8 cellular contexts compared by ENCODE assay signal in the genomic region with DNA sequence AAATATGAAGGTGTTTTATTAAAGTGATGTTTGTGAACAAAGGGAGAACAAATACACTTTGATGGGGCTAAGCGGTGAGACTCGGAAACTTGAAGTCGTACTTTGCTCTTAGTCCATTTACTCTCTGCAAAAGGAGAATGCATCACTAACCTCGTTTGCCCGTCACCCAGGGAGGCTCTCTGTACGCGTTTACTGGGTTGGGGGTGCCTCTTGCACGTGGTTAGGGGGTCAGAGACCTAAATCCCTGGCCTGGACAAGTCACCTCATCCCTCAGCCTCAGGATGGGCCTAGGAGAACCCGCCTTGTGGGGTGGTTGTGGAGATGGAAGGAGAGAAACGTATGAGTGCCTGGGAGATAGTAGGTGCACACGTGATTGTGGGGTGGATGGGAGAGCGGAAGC. TPM values are rescaled to one million over a fixed set of nuclear protein-coding genes. Genes with fewer than 3 reads are reported as not detected.
DNase-seq lines count a peak whose midpoint lies in the region; ATAC-seq and TF ChIP-seq lines count a peak whose summit lies in the region.

No MANE protein-coding gene starts in this region.

- no peaks in the 10 kb centered on the region for H3K27me3 Mint-ChIP-seq in activated B cell treated with CpG ODN at 0.5 μM for 24 hours
- no peaks in the 10 kb centered on the region for H3K27me3 Mint-ChIP-seq in stimulated activated naive B cell treated with anti-CD40 and anti-IgM and Interleukin-4, amounts not matched to agents 10 μg/mL and 1 μg/mL and 100 μg/mL, for 72 hours

- H3K4me1 Mint-ChIP-seq in activated B cell treated with CpG ODN at 0.5 μM for 24 hours = peaks cover 19% of the 10 kb centered on the region
- peaks cover 18 to 53% of the 10 kb centered on the region in 2 donors for H3K4me1 Mint-ChIP-seq in stimulated activated naive B cell treated with anti-CD40 and anti-IgM and Interleukin-4, amounts not matched to agents 10 μg/mL and 1 μg/mL and 100 μg/mL, for 72 hours

- TF ChIP-seq CTCF in HFF-Myc (IDR thresholded peaks at IDR 0.05; ENCODE audit: low read depth, low read length, missing control alignments) (no peak), activated B cell treated with CpG ODN at 0.5 μM for 24 hours (IDR thresholded peaks at IDR 0.05) (no peak), foreskin fibroblast (IDR thresholded peaks at IDR 0.05; ENCODE audit: low read depth, low read length) (no peak)

- POLR2A ChIA-PET in activated B cell treated with CpG ODN at 0.5 μM for 24 hours (lab: Charles Lee) = interaction anchor here (0.6 to 2.5 kb wide), 15 partner anchors 77 to 881 kb away, joined by 3 to 24 read pairs (median 5); partner anchors contain the start of genes EIF3D, MPST, NCF4 and TST

- H3K27ac Mint-ChIP-seq in activated B cell treated with CpG ODN at 0.5 μM for 24 hours = peak overlapping the region; percentile 89
- H3K27ac Mint-ChIP-seq in stimulated activated naive B cell treated with anti-CD40 and anti-IgM and Interleukin-4, amounts not matched to agents 10 μg/mL and 1 μg/mL and 100 μg/mL, for 72 hours = peak overlapping the region; percentile 93

- H3K9me3 Mint-ChIP-seq in activated B cell treated with CpG ODN at 0.5 μM for 24 hours = no peaks in the 10 kb centered on the region
- H3K9me3 Mint-ChIP-seq in stimulated activated naive B cell treated with anti-CD40 and anti-IgM and Interleukin-4, amounts not matched to agents 10 μg/mL and 1 μg/mL and 100 μg/mL, for 72 hours = peaks cover 0 to 6% of the 10 kb centered on the region in 2 donors

- H3K4me3 ChIP-seq in HFF-Myc (replicated peaks; ENCODE audit: low read depth, low read length) (peak overlapping the region; percentile 19; the same call in 1 of the 2 replicates), foreskin fibroblast (ENCODE audit: low read depth in 1 of 2, low read length in 2 of 2) (peak overlapping the region; percentile 30 to 48)

- DNase-seq in HFF-Myc (ENCODE audit: extremely low read depth, low read depth) (no peak), activated B cell treated with CpG ODN at 0.5 μM for 24 hours (no peak), foreskin fibroblast (no peak), dermis blood vessel endothelial cell (no peak), NCI-H226 (no peak), cerebellum (ENCODE audit: low spot score) (no peak)
- DNase-seq in stimulated activated naive B cell treated with anti-CD40 and anti-IgM and Interleukin-4, amounts not matched to agents 10 μg/mL and 1 μg/mL and 100 μg/mL, for 72 hours = no peak

- ATAC-seq in activated B cell treated with CpG ODN at 0.5 μM for 24 hours (ENCODE audit: low read depth) (no peak), HG03196 (IDR thresholded peaks at IDR 0.05; ENCODE audit: unreplicated experiment) (no peak)
- ATAC-seq in stimulated activated naive B cell treated with anti-CD40 and anti-IgM and Interleukin-4, amounts not matched to agents 10 μg/mL and 1 μg/mL and 100 μg/mL, for 72 hours (replicated peaks) = no peak

- intact Hi-C loops in activated B cell treated with CpG ODN at 0.5 μM for 24 hours (cut with micrococcal nuclease) = loop anchor here (1.0 to 5.0 kb wide), 9 partner anchors 19 to 467 kb away; partner anchors contain the start of gene EIF3D

- CTCF ChIA-PET in activated B cell treated with CpG ODN at 0.5 μM for 24 hours (lab: Charles Lee) = interaction anchor here (1.0 to 4.0 kb wide), 5 partner anchors 19 to 201 kb away, joined by 4 to 25 read pairs (median 10); partner anchors contain the start of gene NCF4

- H3K36me3 Mint-ChIP-seq in activated B cell treated with CpG ODN at 0.5 μM for 24 hours (ENCODE audit: low read depth) = peaks cover 5% of the 10 kb centered on the region
- H3K36me3 Mint-ChIP-seq in stimulated activated naive B cell treated with anti-CD40 and anti-IgM and Interleukin-4, amounts not matched to agents 10 μg/mL and 1 μg/mL and 100 μg/mL, for 72 hours = peaks cover 4 to 10% of the 10 kb centered on the region in 2 donors

- H3K4me3 Mint-ChIP-seq in activated B cell treated with CpG ODN at 0.5 μM for 24 hours = peak overlapping the region; percentile 88
- H3K4me3 Mint-ChIP-seq in stimulated activated naive B cell treated with anti-CD40 and anti-IgM and Interleukin-4, amounts not matched to agents 10 μg/mL and 1 μg/mL and 100 μg/mL, for 72 hours = peak overlapping the region; percentile 83 to 84

RNA-seq across cellular contexts. Expression of gene IFT27, which starts 0.8 kb away (rescaled TPM):
- total RNA-seq in activated B cell treated with CpG ODN at 0.5 μM for 24 hours = 26.2 and 32.7 TPM in 2 replicates
- 11.1 and 19.4 TPM in 2 replicates for total RNA-seq in dermis blood vessel endothelial cell
- 23.2 TPM for total RNA-seq in cerebellum

RNA-seq across cellular contexts. Expression of gene PVALB, which starts 40.1 kb away (rescaled TPM):
- not detected in 2 replicates for total RNA-seq in activated B cell treated with CpG ODN at 0.5 μM for 24 hours
- total RNA-seq in dermis blood vessel endothelial cell = not detected in 2 replicates
- total RNA-seq in cerebellum = 0.91 TPM
